28 cellular contexts compared by ENCODE assay signal in the genomic region with DNA sequence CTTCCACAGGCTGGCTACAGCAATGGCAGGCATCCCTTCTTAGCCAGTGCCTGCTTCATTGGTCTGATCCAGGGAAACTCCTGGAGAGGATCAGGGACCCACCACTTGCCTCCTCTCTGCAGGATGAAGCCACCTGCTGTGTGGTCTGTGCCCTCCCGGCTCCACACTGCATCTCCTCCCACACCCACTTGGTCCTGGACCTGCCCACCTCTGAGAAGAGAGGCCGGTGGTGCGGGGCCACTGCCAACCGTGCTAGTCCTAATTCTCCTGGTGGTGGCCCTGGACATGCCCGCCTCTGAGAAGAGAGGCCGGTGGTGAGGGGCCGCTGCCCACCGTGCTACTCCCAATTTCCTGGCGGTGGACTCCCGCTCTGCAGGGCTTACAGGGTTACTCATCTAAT.
"Had no signal": no experiment of that assay in that cellular context is flagged by ENCODE, and none has a peak within 500 bp of the region (broad histone marks: within the 10 kb centered on the region; RNA-seq: fewer than 3 reads in every experiment).

No MANE protein-coding gene starts in this region.

- H3K4me3 ChIP-seq: ascending aorta, left lung, lung, mucosa of descending colon, sigmoid colon, thoracic aorta had no signal

- H3K9me3 ChIP-seq: ascending aorta, left lung, mucosa of descending colon, sigmoid colon, SK-N-SH, thoracic aorta had no signal

- H3K4me3 Mint-ChIP-seq: activated naive CD4-positive, alpha-beta T cell treated with anti-CD3 and anti-CD28 coated beads, Interleukin-2, amount 10 ng/mL, durations not matched to agents 7 days and 5 days; activated naive CD8-positive, alpha-beta T cell treated with anti-CD3 and anti-CD28 coated beads, Interleukin-2, amount 10 ng/mL, durations not matched to agents 7 days and 5 days; activated T-cell treated with anti-CD3 and anti-CD28 coated beads, Interleukin-2, amount 50 U/mL, for 24 hours; immature natural killer cell; T-helper 1 cell treated with Interleukin-12 subunit alpha and Interleukin-12 subunit beta and Interleukin-4 antibody, amounts not matched to agents 30 μg/mL and 1 μg/mL, for 36 hours; type B pancreatic cell had no signal

- H3K9me3 Mint-ChIP-seq: activated naive CD4-positive, alpha-beta T cell treated with anti-CD3 and anti-CD28 coated beads, Interleukin-2, amount 10 ng/mL, durations not matched to agents 7 days and 5 days; activated naive CD8-positive, alpha-beta T cell treated with anti-CD3 and anti-CD28 coated beads, Interleukin-2, amount 10 ng/mL, durations not matched to agents 7 days and 5 days; activated T-cell treated with anti-CD3 and anti-CD28 coated beads, Interleukin-2, amount 50 U/mL, for 24 hours; immature natural killer cell; T-helper 1 cell treated with Interleukin-12 subunit alpha and Interleukin-12 subunit beta and Interleukin-4 antibody, amounts not matched to agents 30 μg/mL and 1 μg/mL, for 36 hours; type B pancreatic cell had no signal

- H3K27me3 Mint-ChIP-seq: activated naive CD4-positive, alpha-beta T cell treated with anti-CD3 and anti-CD28 coated beads, Interleukin-2, amount 10 ng/mL, durations not matched to agents 7 days and 5 days; activated T-cell treated with anti-CD3 and anti-CD28 coated beads, Interleukin-2, amount 50 U/mL, for 24 hours; type B pancreatic cell had no signal

- H3K9ac ChIP-seq: SK-N-SH had no signal

- H3K36me3 Mint-ChIP-seq: activated naive CD4-positive, alpha-beta T cell treated with anti-CD3 and anti-CD28 coated beads, Interleukin-2, amount 10 ng/mL, durations not matched to agents 7 days and 5 days; activated naive CD8-positive, alpha-beta T cell treated with anti-CD3 and anti-CD28 coated beads, Interleukin-2, amount 10 ng/mL, durations not matched to agents 7 days and 5 days; immature natural killer cell had no signal

- H3K4me1 Mint-ChIP-seq: activated naive CD4-positive, alpha-beta T cell treated with anti-CD3 and anti-CD28 coated beads, Interleukin-2, amount 10 ng/mL, durations not matched to agents 7 days and 5 days; activated naive CD8-positive, alpha-beta T cell treated with anti-CD3 and anti-CD28 coated beads, Interleukin-2, amount 10 ng/mL, durations not matched to agents 7 days and 5 days; immature natural killer cell had no signal

- ATAC-seq: left lung, mucosa of descending colon had no signal

- H3K27ac Mint-ChIP-seq: activated naive CD4-positive, alpha-beta T cell treated with anti-CD3 and anti-CD28 coated beads, Interleukin-2, amount 10 ng/mL, durations not matched to agents 7 days and 5 days; activated naive CD8-positive, alpha-beta T cell treated with anti-CD3 and anti-CD28 coated beads, Interleukin-2, amount 10 ng/mL, durations not matched to agents 7 days and 5 days; activated T-cell treated with anti-CD3 and anti-CD28 coated beads, Interleukin-2, amount 50 U/mL, for 24 hours; immature natural killer cell; T-helper 1 cell treated with Interleukin-12 subunit alpha and Interleukin-12 subunit beta and Interleukin-4 antibody, amounts not matched to agents 30 μg/mL and 1 μg/mL, for 36 hours; type B pancreatic cell had no signal

- H3K27me3 ChIP-seq: ascending aorta, brain microvascular endothelial cell, left lung, sigmoid colon had no signal

- H3K4me2 ChIP-seq: SK-N-SH had no signal

- H3K27ac ChIP-seq: ascending aorta, brain microvascular endothelial cell, left lung, sigmoid colon, thoracic aorta, VCaP had no signal

- H3K4me1 ChIP-seq: ascending aorta, left lung, sigmoid colon had no signal

- DNase-seq: activated CD4-positive, alpha-beta T cell treated with anti-CD3 and anti-CD28 coated beads for 4 hours; activated CD4-positive, alpha-beta T cell treated with anti-CD3 and anti-CD28 coated beads, Interleukin-2, amount 50 U/mL, for 4 hours; activated gamma-delta T cell; activated naive CD4-positive, alpha-beta T cell treated with anti-CD3 and anti-CD28 coated beads, Interleukin-2, amount 10 ng/mL, durations not matched to agents 7 days and 5 days; activated naive CD8-positive, alpha-beta T cell treated with anti-CD3 and anti-CD28 coated beads, Interleukin-2, amount 10 ng/mL, durations not matched to agents 7 days and 5 days; activated T-cell treated with anti-CD3 and anti-CD28 coated beads, Interleukin-2, amount 50 U/mL, for 24 hours; brain microvascular endothelial cell; caudate nucleus; foreskin fibroblast; head of caudate nucleus; hypothalamus; immature natural killer cell; left lung; mucosa of descending colon; nucleus accumbens; sigmoid colon; SK-N-SH; small intestine; stimulated activated CD4-positive, alpha-beta T cell treated with anti-CD3 and anti-CD28 coated beads, Interleukin-1b, Interleukin-23, amount 100 ng/mL, for 48 hours; stimulated activated naive CD4-positive, alpha-beta T cell; SW 1271; T-helper 9 cell had no signal
